ENCODE assay signal across 12 cellular contexts in genomic region chr6:91198588-91199255, GRCh38.
A peak's percentile ranks its signal among the peaks of the same experiment; 100 is the strongest.
DNase-seq lines count a peak whose midpoint lies in the region; ATAC-seq and TF ChIP-seq lines count a peak whose summit lies in the region.
"Had no signal": no experiment of that assay in that cellular context is flagged by ENCODE, and none has a peak within 500 bp of the region (broad histone marks: within the 10 kb centered on the region; RNA-seq: fewer than 3 reads in every experiment).

No MANE protein-coding gene starts in this region.

- no peaks in the 10 kb centered on the region for H3K9me1 ChIP-seq in IMR-90 (ENCODE audit: insufficient read depth, low read length)

- H2AK9ac ChIP-seq in IMR-90 (replicated peaks; ENCODE audit: low read depth, low read length, poor library complexity), result no peak overlapping the region

- H3K79me2 ChIP-seq in GM23338 (replicated peaks; ENCODE audit: insufficient read depth), result no peaks in the 10 kb centered on the region

- no peak overlapping the region for H2BK15ac ChIP-seq in IMR-90 (ENCODE audit: low read depth, low read length)

- H3K36me3 Mint-ChIP-seq in GM23338 (ENCODE audit: low read depth), result no peaks in the 10 kb centered on the region
- H3K36me3 Mint-ChIP-seq in progenitor cell of endocrine pancreas (ENCODE audit: insufficient read depth), result no peaks in the 10 kb centered on the region

- intact Hi-C loops in IMR-90 (cut with micrococcal nuclease), result no loop called here

- dilution Hi-C loops in IMR-90 (cut with HindIII; ENCODE audit: low sequenced_read_pairs, unreplicated experiment), result no loop called here

- no peak overlapping the region for H2BK20ac ChIP-seq in IMR-90 (ENCODE audit: low read depth, low read length)

- POLR2A ChIA-PET in IMR-90 (lab: Charles Lee; ENCODE audit: unreplicated experiment), result no interaction called here

- no TSS peak for BruUV-seq in IMR-90 (replicated peaks; lab: Mats Ljungman, UMichigan)

- H3K27me3 Mint-ChIP-seq in GM23338 (ENCODE audit: insufficient read depth, low read depth, poor library complexity), result no peaks in the 10 kb centered on the region
- H3K27me3 Mint-ChIP-seq in progenitor cell of endocrine pancreas, result no peaks in the 10 kb centered on the region

- DNase-seq in GM23338 (ENCODE audit: low spot score), result no peak
- DNase-seq in IMR-90, result no peak
- peak; percentile 1 for DNase-seq in brain microvascular endothelial cell
- DNase-seq in non-pigmented ciliary epithelial cell (ENCODE audit: low read depth), result peak; percentile 2
- no peak for DNase-seq in progenitor cell of endocrine pancreas (ENCODE audit: low spot score, unreplicated experiment)
- no peak for DNase-seq in stimulated activated naive CD4-positive, alpha-beta T cell (lab: John Stamatoyannopoulos, UW)
- DNase-seq in CD1c-positive myeloid dendritic cell (ENCODE audit: extremely low spot score), result no peak
- DNase-seq: NCI-H1436 treated with DMSO at 0.1 percent for 48 hours, NCI-H748 treated with DMSO at 0.1 percent for 48 hours, Right ventricle myocardium superior had no signal

- H4K91ac ChIP-seq in IMR-90 (ENCODE audit: insufficient read depth, low read depth, low read length), result no peak overlapping the region

- H3K4ac ChIP-seq in IMR-90 (ENCODE audit: low read depth, low read length), result no peak overlapping the region

- H3K36me3 ChIP-seq in GM23338 (ENCODE audit: insufficient read depth), result no peaks in the 10 kb centered on the region
- H3K36me3 ChIP-seq in IMR-90 (ENCODE audit: control insufficient read depth, insufficient read depth, low read length), result no peaks in the 10 kb centered on the region
- H3K36me3 ChIP-seq in brain microvascular endothelial cell (replicated peaks), result no peaks in the 10 kb centered on the region
- H3K36me3 ChIP-seq: BLaER1 had no signal

- TF ChIP-seq CTCF in GM23338 (conservative IDR thresholded peaks at IDR 0.05; ENCODE audit: low read depth in 2 of 2), result no peak
- no peak for TF ChIP-seq CTCF in IMR-90 (conservative IDR thresholded peaks at IDR 0.05; ENCODE audit: low read depth, low read length)
- TF ChIP-seq CTCF in brain microvascular endothelial cell (IDR thresholded peaks at IDR 0.05; ENCODE audit: low read depth, low read length, missing control alignments), result no peak
- TF ChIP-seq CTCF in progenitor cell of endocrine pancreas (IDR thresholded peaks at IDR 0.05; ENCODE audit: unreplicated experiment), result no peak

- no peak for TF ChIP-seq RAD21 in IMR-90 (IDR thresholded peaks at IDR 0.05; ENCODE audit: low read length)

- H4K5ac ChIP-seq in IMR-90 (ENCODE audit: low read depth, low read length), result no peak overlapping the region

- H3K9me2 ChIP-seq in GM23338 (ENCODE audit: insufficient read depth), result peaks cover 2% of the 10 kb centered on the region; the same call in 1 of the 2 replicates

- H4K8ac ChIP-seq in IMR-90 (ENCODE audit: low read depth in 2 of 2, low read length in 2 of 2), result no peak overlapping the region

- ATAC-seq in GM23338, result no peak
- no peak for ATAC-seq in IMR-90 (ENCODE audit: low read depth)
- ATAC-seq: SK-N-SH treated with all-trans-retinoic acid at 6 μM for 48 hours had no signal

- H3K56ac ChIP-seq in IMR-90 (ENCODE audit: extremely low read depth, insufficient read depth, low read length), result no peak overlapping the region

- H3K4me3 Mint-ChIP-seq in GM23338, result no peak overlapping the region
- H3K4me3 Mint-ChIP-seq in progenitor cell of endocrine pancreas (ENCODE audit: low read depth), result no peak overlapping the region

- no peak overlapping the region for H3K27ac ChIP-seq in GM23338 (ENCODE audit: low read depth)
- no peak overlapping the region for H3K27ac ChIP-seq in IMR-90 (ENCODE audit: insufficient read depth, low read length)
- no peak overlapping the region for H3K27ac ChIP-seq in brain microvascular endothelial cell
- H3K27ac ChIP-seq: BLaER1 had no signal

- H2BK120ac ChIP-seq in IMR-90 (ENCODE audit: low read depth, low read length), result no peak overlapping the region

- H3K9me3 ChIP-seq in IMR-90 (ENCODE audit: control insufficient read depth, insufficient read depth, low read length), result no peaks in the 10 kb centered on the region
- H3K9me3 ChIP-seq: BLaER1 had no signal

- H3K4me2 ChIP-seq in GM23338 (no peak overlapping the region), IMR-90 (ENCODE audit: low read depth, low read length) (no peak overlapping the region)
- H3K4me2 ChIP-seq: BLaER1 had no signal

- H3F3A ChIP-seq in GM23338 (replicated peaks; ENCODE audit: low read depth), result no peaks in the 10 kb centered on the region

- in situ Hi-C loops in IMR-90 (cut with MboI; ENCODE audit: low sequenced_read_pairs) (no loop called here), brain microvascular endothelial cell (cut with HindIII; ENCODE audit: low pct_ligation_motif_present, low sequenced_read_pairs) (no loop called here)

- no peaks in the 10 kb centered on the region for H3K79me1 ChIP-seq in IMR-90 (ENCODE audit: low read depth in 1 of 2, low read length in 2 of 2)

- no peak overlapping the region for H3K23ac ChIP-seq in IMR-90 (ENCODE audit: low read depth, low read length)

- no peak for TF ChIP-seq POLR2A in IMR-90 (IDR thresholded peaks at IDR 0.05; ENCODE audit: low read depth, low read length)

- H3K9me3 Mint-ChIP-seq in GM23338, result no peaks in the 10 kb centered on the region
- H3K9me3 Mint-ChIP-seq in progenitor cell of endocrine pancreas (ENCODE audit: low read depth), result no peaks in the 10 kb centered on the region

- H3K4me1 Mint-ChIP-seq in GM23338 (peaks cover 5% of the 10 kb centered on the region; the same call in 1 of the 3 replicates), progenitor cell of endocrine pancreas (ENCODE audit: low read depth) (no peaks in the 10 kb centered on the region)

- no peak overlapping the region for H2AK5ac ChIP-seq in IMR-90 (ENCODE audit: low read depth, low read length)

- H3K18ac ChIP-seq in IMR-90 (ENCODE audit: low read depth, low read length), result no peak overlapping the region

- H3K4me1 ChIP-seq in GM23338 (ENCODE audit: insufficient read depth) (no peaks in the 10 kb centered on the region), IMR-90 (ENCODE audit: control insufficient read depth, insufficient read depth, low read length) (no peaks in the 10 kb centered on the region)
- H3K4me1 ChIP-seq: BLaER1 had no signal

- 80% methylated on average over 1 of the region's 4 CpGs; no CpG with 5 or more reads in 1 of the 2 experiments for WGBS in IMR-90 (ENCODE audit: extremely low coverage in 2 of 2, insufficient read length in 1 of 2), 2 experiments

- H4K20me1 ChIP-seq in GM23338 (replicated peaks; ENCODE audit: insufficient read depth) (no peaks in the 10 kb centered on the region; the same call in 1 of the 2 replicates), IMR-90 (ENCODE audit: insufficient read depth, low read length) (no peaks in the 10 kb centered on the region)
- H4K20me1 ChIP-seq: BLaER1 had no signal

- H2BK5ac ChIP-seq in IMR-90 (ENCODE audit: low read depth, low read length, poor library complexity, severe bottlenecking), result no peak overlapping the region

- H2AFZ ChIP-seq in GM23338 (0 out of 2 replicates have a peak overlapping the region, but pooled peaks have one; percentile 4), IMR-90 (replicated peaks; ENCODE audit: low read length, poor library complexity) (no peak overlapping the region)

- H3K27me3 ChIP-seq in GM23338 (ENCODE audit: insufficient read depth) (no peaks in the 10 kb centered on the region), IMR-90 (ENCODE audit: control insufficient read depth, insufficient read depth, low read length) (no peaks in the 10 kb centered on the region), brain microvascular endothelial cell (replicated peaks) (no peaks in the 10 kb centered on the region)
- H3K27me3 ChIP-seq: BLaER1 had no signal

- H3K14ac ChIP-seq in IMR-90 (replicated peaks; ENCODE audit: low read depth, low read length), result no peak overlapping the region

- no peak overlapping the region; the same call in 1 of the 2 replicates for H3K27ac Mint-ChIP-seq in GM23338
- H3K27ac Mint-ChIP-seq in progenitor cell of endocrine pancreas, result no peak overlapping the region

- H3K4me3 ChIP-seq in GM23338 (no peak overlapping the region), IMR-90 (ENCODE audit: insufficient read depth, low read depth, low read length) (no peak overlapping the region), brain microvascular endothelial cell (ENCODE audit: low read depth, low read length) (no peak overlapping the region)
- H3K4me3 ChIP-seq: BLaER1 had no signal

- CTCF ChIA-PET in IMR-90 (lab: Yijun Ruan, JAX), result no interaction called here

- H3K9ac ChIP-seq in IMR-90 (ENCODE audit: low read depth, low read length), result no peak overlapping the region
- H3K9ac ChIP-seq: BLaER1 had no signal

TF ChIP-seq in IMR-90, 13 proteins besides CTCF, POLR2A, EP300 and RAD21:
- TF ChIP-seq RFX5 (IDR thresholded peaks at IDR 0.05; ENCODE audit: low read depth, low read length) (no peak), SMC3 (IDR thresholded peaks at IDR 0.05; ENCODE audit: low read depth, low read length) (no peak), MAFK (IDR thresholded peaks at IDR 0.05; ENCODE audit: low read depth, low read length) (0 out of 2 replicates have a peak, but pooled peaks have one; percentile 21), CHD1 (IDR thresholded peaks at IDR 0.05; ENCODE audit: low read depth, low read length) (no peak), USF2 (IDR thresholded peaks at IDR 0.05; ENCODE audit: low read depth, low read length) (no peak), RCOR1 (IDR thresholded peaks at IDR 0.05; ENCODE audit: insufficient replicate concordance, low read length) (no peak), BHLHE40 (IDR thresholded peaks at IDR 0.05; ENCODE audit: low read depth, low read length) (no peak)

Comparison
In these comparisons a context has a peak if more than half of its experiments do, and no peak if none do; other contexts are left out.
1. DNase-seq: peak in brain microvascular endothelial cell (single experiment) and non-pigmented ciliary epithelial cell (single experiment); none in GM23338 (single experiment), IMR-90 (single experiment), progenitor cell of endocrine pancreas (single experiment), stimulated activated naive CD4-positive, alpha-beta T cell (0 of 6) and CD1c-positive myeloid dendritic cell (single experiment).